In the genomic region with DNA sequence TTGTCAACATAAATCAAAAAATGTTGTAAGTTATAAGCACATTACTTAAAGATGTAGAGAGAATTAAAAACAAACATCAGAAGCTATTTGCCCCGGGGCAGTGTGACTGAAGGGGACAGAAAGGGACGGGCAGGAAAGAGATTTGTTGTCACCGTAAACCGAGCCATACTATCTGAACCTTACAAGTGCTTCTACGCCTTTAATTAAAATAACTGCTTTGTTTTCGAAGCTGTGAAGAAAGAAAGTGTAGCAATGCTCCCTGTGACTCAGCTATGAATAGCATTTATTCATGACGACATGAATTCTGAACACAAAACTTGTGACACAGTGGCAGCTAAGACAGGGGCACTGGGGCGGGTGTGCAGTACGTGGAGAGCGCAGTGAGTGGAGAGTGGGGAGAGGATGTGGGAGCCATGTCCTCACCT, we compare ENCODE assay signal across 8 cellular contexts. TPM values are rescaled to one million over a fixed set of nuclear protein-coding genes. Genes with fewer than 3 reads are reported as not detected.
DNase-seq lines count a peak whose midpoint lies in the region; ATAC-seq and TF ChIP-seq lines count a peak whose summit lies in the region.

No MANE protein-coding gene starts in this region.

- H3K4me1 ChIP-seq in foreskin keratinocyte: no peaks in the 10 kb centered on the region
- no peaks in the 10 kb centered on the region for H3K4me1 ChIP-seq in psoas muscle

- no peak for TF ChIP-seq CTCF in VCaP (conservative IDR thresholded peaks at IDR 0.05)
- no peak for TF ChIP-seq CTCF in foreskin keratinocyte (conservative IDR thresholded peaks at IDR 0.05)
- TF ChIP-seq CTCF in psoas muscle (IDR thresholded peaks at IDR 0.05): no peak

- 66 to 78% (median 67%) methylated on average over 10 of the region's 10 CpGs for WGBS in psoas muscle, 3 donors

- DNase-seq in EL (peak; percentile 23), foreskin keratinocyte (peak in 1 of 2 donors; percentile 70), psoas muscle (no peak), DMS153 (lab: John Stamatoyannopoulos, UW) (no peak), RPMI8226 (no peak)
- no peak for DNase-seq in effector CD4-positive, alpha-beta T cell

- peaks cover 0 to 12% of the 10 kb centered on the region in 2 donors for H3K36me3 ChIP-seq in psoas muscle (ENCODE audit: insufficient read depth in 1 of 2, low read depth in 1 of 2)

- H3K27me3 ChIP-seq in foreskin keratinocyte: no peaks in the 10 kb centered on the region
- H3K27me3 ChIP-seq in psoas muscle (ENCODE audit: insufficient read depth in 3 of 3, low read length in 2 of 3): no peaks in the 10 kb centered on the region

- peak; percentile 78 for ATAC-seq in foreskin keratinocyte
- ATAC-seq in psoas muscle: peak; percentile 78 to 90 (median 85)
- no peak for ATAC-seq in GM18498 (IDR thresholded peaks at IDR 0.05; ENCODE audit: unreplicated experiment)

- H3K9me3 ChIP-seq in psoas muscle: no peaks in the 10 kb centered on the region

- H3K27ac ChIP-seq in VCaP: peak overlapping the region; percentile 67
- peak overlapping the region; percentile 35 for H3K27ac ChIP-seq in foreskin keratinocyte
- H3K27ac ChIP-seq in psoas muscle: peak overlapping the region; percentile 54

- intact Hi-C loops in psoas muscle (cut with DNase I): no loop called here

- H3K4me3 ChIP-seq in psoas muscle: peak overlapping the region; percentile 17

RNA-seq across cellular contexts. Expression of gene ZNF787, which starts 30.0 kb away (rescaled TPM):
- total RNA-seq in foreskin keratinocyte (28.6 and 29.1 TPM in 2 replicates), psoas muscle (10 to 100 TPM; 33.3 to 62.7 (median 54.2) TPM)
- polyA plus RNA-seq in foreskin keratinocyte (32.3 and 32.5 TPM in 2 replicates), psoas muscle (10 to 100 TPM; 27.3 to 56.6 (median 49.1) TPM)

RNA-seq across cellular contexts. Expression of gene ZNF444, which starts 50.0 kb away (rescaled TPM):
- total RNA-seq in foreskin keratinocyte: 9.7 and 10.8 TPM in 2 replicates
- polyA plus RNA-seq in foreskin keratinocyte: 18.0 and 19.6 TPM in 2 replicates
- total RNA-seq in psoas muscle: 10 to 100 TPM; 12.0 to 20.6 (median 16.6) TPM
- 10 to 100 TPM; 14.1 to 22.4 (median 14.7) TPM for polyA plus RNA-seq in psoas muscle
